Comparison of ENCODE assay signal across 8 cellular contexts in genomic region chr10:62183442-62183841, GRCh38.
DNase-seq lines count a peak whose midpoint lies in the region; ATAC-seq and TF ChIP-seq lines count a peak whose summit lies in the region.

No MANE protein-coding gene starts in this region.

- in situ Hi-C loops in gastrocnemius medialis (cut with MboI; ENCODE audit: low sequenced_read_pairs in 4 of 4), result no loop called here

- no peak for TF ChIP-seq POLR2A in gastrocnemius medialis (IDR thresholded peaks at IDR 0.05)

- no peaks in the 10 kb centered on the region for H3K4me1 ChIP-seq in gastrocnemius medialis

- H3K27ac ChIP-seq in gastrocnemius medialis, result no peak overlapping the region

- no peak overlapping the region for H3K4me3 ChIP-seq in gastrocnemius medialis

- H3K9me3 ChIP-seq in gastrocnemius medialis, result no peaks in the 10 kb centered on the region

- peak; percentile 73 for ATAC-seq in HG02642 (IDR thresholded peaks at IDR 0.05; ENCODE audit: poor library complexity, unreplicated experiment)
- no peak for ATAC-seq in gastrocnemius medialis

- TF ChIP-seq CTCF in gastrocnemius medialis (IDR thresholded peaks at IDR 0.05 in 4 of 5, conservative IDR thresholded peaks at IDR 0.05 in 1 of 5), result no peak

- H3K36me3 ChIP-seq in gastrocnemius medialis, result no peaks in the 10 kb centered on the region

- intact Hi-C loops in gastrocnemius medialis (cut with DNase I; ENCODE audit: low total_unique reads), result no loop called here

- DNase-seq in activated CD4-positive, alpha-beta T cell treated with anti-CD3 and anti-CD28 coated beads for 48 hours, result peak; percentile 40
- DNase-seq in activated CD4-positive, alpha-beta T cell treated with anti-CD3 and anti-CD28 coated beads, Interleukin-2, amount 50 U/mL, for 48 hours, result no peak
- DNase-seq in SW480 (ENCODE audit: low spot score), result peak; percentile 19
- DNase-seq in stimulated activated CD4-positive, alpha-beta T cell treated with anti-CD3 and anti-CD28 coated beads, Interleukin-4, amount 100 ng/mL, for 24 hours, result peak; percentile 54
- no peak for DNase-seq in activated effector memory CD4-positive, alpha-beta T cell treated with Interleukin-2 at 50 U/mL for 16 hours
- DNase-seq in amniotic stem cell (lab: John Stamatoyannopoulos, UW), result no peak
- DNase-seq in gastrocnemius medialis, result no peak

- no peaks in the 10 kb centered on the region for H3K27me3 ChIP-seq in gastrocnemius medialis

Comparison
In these comparisons a context has a peak if more than half of its experiments do, and no peak if none do; other contexts are left out.
1. DNase-seq: peak in activated CD4-positive, alpha-beta T cell treated with anti-CD3 and anti-CD28 coated beads for 48 hours (single experiment), SW480 (single experiment) and stimulated activated CD4-positive, alpha-beta T cell treated with anti-CD3 and anti-CD28 coated beads, Interleukin-4, amount 100 ng/mL, for 24 hours (single experiment); none in activated CD4-positive, alpha-beta T cell treated with anti-CD3 and anti-CD28 coated beads, Interleukin-2, amount 50 U/mL, for 48 hours (0 of 2), activated effector memory CD4-positive, alpha-beta T cell treated with Interleukin-2 at 50 U/mL for 16 hours (single experiment), amniotic stem cell (single experiment) and gastrocnemius medialis (0 of 2).